8 cellular contexts compared by ENCODE assay signal in the genomic region with DNA sequence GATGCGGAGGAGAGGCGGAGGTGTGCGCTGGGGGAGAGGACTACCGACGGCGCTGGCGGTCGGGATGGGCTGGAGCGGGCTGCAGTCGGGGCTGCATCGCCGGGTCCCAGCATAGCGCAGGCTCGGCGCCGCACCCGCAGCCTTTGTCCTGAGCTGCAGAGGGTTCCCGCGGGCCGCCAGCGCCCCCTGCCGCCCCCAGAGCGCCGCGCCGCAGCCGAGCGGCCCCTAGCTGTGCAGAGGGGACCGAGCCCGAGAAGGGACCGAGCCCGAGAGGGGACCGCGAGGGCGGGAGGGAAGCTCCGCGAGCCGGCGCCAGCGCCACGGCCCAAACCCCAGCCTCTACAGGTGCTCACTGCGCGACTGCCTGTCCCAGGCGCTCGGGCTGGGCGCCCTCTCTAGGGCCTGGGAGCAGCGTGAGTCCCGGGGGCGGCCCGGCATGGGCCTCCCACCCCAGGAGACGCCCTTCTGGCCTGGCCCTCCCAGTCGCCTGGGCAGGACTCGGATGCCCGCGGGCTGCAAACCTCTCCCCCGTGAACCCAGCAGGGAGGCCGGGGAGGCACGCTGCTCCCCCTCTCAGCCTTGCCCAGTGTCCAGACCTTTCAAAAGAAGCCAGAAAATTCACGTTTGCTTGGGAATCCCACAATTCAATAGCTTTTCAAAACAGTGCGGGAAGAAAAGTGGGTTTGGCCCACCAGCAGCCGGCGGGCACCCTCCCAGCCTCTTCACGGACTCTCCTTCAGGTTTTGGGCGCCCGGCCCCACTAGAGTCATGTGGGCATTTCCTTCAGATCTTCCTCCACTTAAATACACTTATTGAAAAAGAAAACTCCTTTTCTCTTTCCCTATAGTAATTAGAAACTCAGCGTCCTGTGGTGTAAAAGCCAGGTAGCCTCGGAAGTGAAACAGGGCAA.
DNase-seq lines count a peak whose midpoint lies in the region; ATAC-seq and TF ChIP-seq lines count a peak whose summit lies in the region.

No MANE protein-coding gene starts in this region.

- H3K27me3 ChIP-seq in BLaER1 = peaks cover 87% of the 10 kb centered on the region
- H3K27me3 ChIP-seq in gastroesophageal sphincter = peaks cover 92% of the 10 kb centered on the region

- no peaks in the 10 kb centered on the region for H3K9me3 Mint-ChIP-seq in neural crest cell
- H3K9me3 Mint-ChIP-seq in type B pancreatic cell = no peaks in the 10 kb centered on the region

- TF ChIP-seq CTCF in gastroesophageal sphincter (IDR thresholded peaks at IDR 0.05) (peak in 3 of 4 experiments; percentile 82 to 99 (median 89)), neural crest cell (conservative IDR thresholded peaks at IDR 0.05) (peak; percentile 98), type B pancreatic cell (conservative IDR thresholded peaks at IDR 0.05) (peak; percentile 99)

- 1 to 7% methylated on average over 13 to 20 of the region's 67 CpGs for WGBS in gastroesophageal sphincter (ENCODE audit: low coverage in 1 of 2), 2 donors

- no peaks in the 10 kb centered on the region for H3K36me3 Mint-ChIP-seq in neural crest cell (ENCODE audit: low read depth)
- no peaks in the 10 kb centered on the region for H3K36me3 Mint-ChIP-seq in type B pancreatic cell

- H3K4me3 Mint-ChIP-seq in neural crest cell = peak overlapping the region; percentile 57
- peak overlapping the region; percentile 74 for H3K4me3 Mint-ChIP-seq in type B pancreatic cell

- H3K9me3 ChIP-seq in BLaER1 = no peaks in the 10 kb centered on the region
- no peaks in the 10 kb centered on the region for H3K9me3 ChIP-seq in gastroesophageal sphincter

- no peak overlapping the region for H3K9ac ChIP-seq in BLaER1

- ATAC-seq in gastroesophageal sphincter = peak; percentile 79

- H3K36me3 ChIP-seq in BLaER1 = no peaks in the 10 kb centered on the region
- H3K36me3 ChIP-seq in gastroesophageal sphincter = no peaks in the 10 kb centered on the region

- H3K4me1 ChIP-seq in BLaER1 (peaks cover 4% of the 10 kb centered on the region; the same call in 1 of the 2 replicates), gastroesophageal sphincter (peaks cover 4 to 26% (median 20%) of the 10 kb centered on the region in 3 donors)

- H3K27ac ChIP-seq in BLaER1 (no peak overlapping the region), gastroesophageal sphincter (no peak overlapping the region)

- peak overlapping the region; percentile 63 for H3K4me2 ChIP-seq in BLaER1

- peaks cover 38% of the 10 kb centered on the region for H3K4me1 Mint-ChIP-seq in neural crest cell
- peaks cover 4% of the 10 kb centered on the region for H3K4me1 Mint-ChIP-seq in type B pancreatic cell (ENCODE audit: unreplicated experiment)

- H3K27me3 Mint-ChIP-seq in neural crest cell (ENCODE audit: low read depth) (peaks cover 49% of the 10 kb centered on the region), type B pancreatic cell (peaks cover 85% of the 10 kb centered on the region)

- TF ChIP-seq POLR2A in gastroesophageal sphincter (IDR thresholded peaks at IDR 0.05) = no peak

- no peak for TF ChIP-seq EP300 in gastroesophageal sphincter (IDR thresholded peaks at IDR 0.05)

- peaks cover 64% of the 10 kb centered on the region for H4K20me1 ChIP-seq in BLaER1

- no peak overlapping the region for H3K27ac Mint-ChIP-seq in neural crest cell (ENCODE audit: unreplicated experiment)
- H3K27ac Mint-ChIP-seq in type B pancreatic cell = no peak overlapping the region

- DNase-seq in GM19238 (ENCODE audit: insufficient read length, low spot score) (peak; percentile 80), HT1080 (ENCODE audit: low read depth) (peak; percentile 79), NOMO-1 (lab: John Stamatoyannopoulos, UW; ENCODE audit: unreplicated experiment in 2 of 2) (peak; percentile 40 to 57), neural crest cell (ENCODE audit: low read depth, low spot score) (peak; percentile 93), type B pancreatic cell (ENCODE audit: extremely low spot score, unreplicated experiment) (peak; percentile 89)
- peak; percentile 36 for DNase-seq in activated naive CD4-positive, alpha-beta T cell treated with Interleukin-2 at 50 U/mL for 16 hours

- H3K4me3 ChIP-seq in BLaER1 (no peak overlapping the region), gastroesophageal sphincter (peak overlapping the region in 1 of 2 donors; percentile 31)

Comparison
In these comparisons a context has a peak if more than half of its experiments do, and no peak if none do; other contexts are left out.
1. DNase-seq: peak in every context shown above with its lines; median percentile 93 in neural crest cell; 89 in type B pancreatic cell; 80 in GM19238; 79 in HT1080; 48 in NOMO-1; 36 in activated naive CD4-positive, alpha-beta T cell treated with Interleukin-2 at 50 U/mL for 16 hours.